In the genomic region with DNA sequence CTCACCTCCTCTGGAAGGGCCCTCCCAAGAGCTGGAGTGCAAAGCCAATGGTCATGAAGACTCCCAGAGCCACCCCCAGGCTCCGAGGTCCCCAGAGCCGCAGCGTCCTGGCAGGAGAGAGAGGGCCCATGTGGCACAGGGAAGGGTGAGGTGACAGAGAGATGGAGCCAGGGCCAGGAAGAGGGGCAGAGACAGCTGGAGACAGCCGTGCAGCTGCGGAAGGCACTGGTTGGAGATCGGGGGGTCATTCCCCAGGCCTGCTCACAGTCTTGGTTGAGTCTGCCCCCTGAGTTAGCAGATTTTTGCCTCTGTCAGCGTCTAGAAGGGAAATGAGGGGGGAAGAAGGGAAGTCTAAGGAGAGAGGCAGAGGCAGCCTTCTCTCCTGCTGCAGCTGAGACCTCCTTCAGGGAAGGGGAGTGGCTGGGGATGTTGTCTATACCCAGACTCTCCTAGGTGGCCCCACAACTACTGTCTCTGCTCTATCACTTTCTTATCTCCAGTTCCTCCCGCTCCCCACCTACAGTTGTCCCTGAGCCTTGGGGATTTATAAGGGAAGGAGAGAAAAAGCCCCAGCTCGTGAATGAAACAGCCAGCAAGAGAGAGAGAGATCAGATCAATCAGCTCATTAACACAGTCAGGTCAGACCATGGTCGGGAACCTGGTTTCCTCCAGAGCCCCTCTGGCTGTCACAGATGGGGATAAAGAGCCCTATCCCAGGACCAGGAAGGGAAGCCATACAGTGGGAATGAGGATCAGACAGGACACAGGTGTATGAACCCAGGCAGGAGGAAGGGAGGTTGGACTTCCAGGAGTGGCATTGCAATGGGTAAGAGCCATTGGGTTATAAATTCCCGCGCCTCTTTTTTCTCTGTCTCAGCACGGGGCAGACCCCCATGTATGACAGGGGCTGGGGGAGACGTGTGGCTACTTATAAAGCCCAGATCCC, we compare ENCODE assay signal across 8 cellular contexts. TPM values are rescaled to one million over a fixed set of nuclear protein-coding genes. Genes with fewer than 3 reads are reported as not detected.
A peak's percentile ranks its signal among the peaks of the same experiment; 100 is the strongest.
DNase-seq lines count a peak whose midpoint lies in the region.
"Had no signal": no experiment of that assay in that cellular context is flagged by ENCODE, and none has a peak within 500 bp of the region (broad histone marks: within the 10 kb centered on the region; RNA-seq: fewer than 3 reads in every experiment).

No MANE protein-coding gene starts in this region.

- no peaks in the 10 kb centered on the region; the same call in 1 of the 2 replicates for H3K36me3 ChIP-seq in H7 (replicated peaks; ENCODE audit: control insufficient read depth, insufficient read depth, low read length)
- H3K36me3 ChIP-seq in iPS-15b (ENCODE audit: control insufficient read depth, insufficient read depth, low read length): no peaks in the 10 kb centered on the region
- no peaks in the 10 kb centered on the region for H3K36me3 ChIP-seq in MG63

- peak overlapping the region; percentile 72 for H3K4me3 Mint-ChIP-seq in activated CD4-positive, alpha-beta memory T cell treated with anti-CD3 and anti-CD28 coated beads for 36 hours

- H3K27ac ChIP-seq in skin epidermis: peak overlapping the region in 13 of 21 experiments; percentile 21 to 81 (median 78)
- H3K27ac ChIP-seq: KMS-11 had no signal

- H3K9ac ChIP-seq in iPS-15b (ENCODE audit: low read depth, low read length): peak overlapping the region; percentile 79
- H3K9ac ChIP-seq: KMS-11 had no signal

- H3K9me3 ChIP-seq in iPS-15b (ENCODE audit: control insufficient read depth, insufficient read depth, low read length): no peaks in the 10 kb centered on the region
- no peaks in the 10 kb centered on the region for H3K9me3 ChIP-seq in MG63

- H3K27me3 ChIP-seq in H7 (ENCODE audit: control insufficient read depth, insufficient read depth, low read length) (peaks cover 34% of the 10 kb centered on the region), iPS-15b (ENCODE audit: control insufficient read depth, insufficient read depth, low read length) (peaks cover 8% of the 10 kb centered on the region), MG63 (no peaks in the 10 kb centered on the region)

- no peaks in the 10 kb centered on the region for H3K9me3 Mint-ChIP-seq in activated CD4-positive, alpha-beta memory T cell treated with anti-CD3 and anti-CD28 coated beads for 36 hours

- POLR2A ChIA-PET in activated CD4-positive, alpha-beta memory T cell treated with anti-CD3 and anti-CD28 coated beads for 36 hours (lab: Charles Lee): interaction anchor here (1.1 kb wide), 1 partner anchor 41 kb away, joined by 3 read pairs; a partner anchor contains a TSS

- DNase-seq in H7 (peak; percentile 62), occipital lobe (lab: John Stamatoyannopoulos, UW) (no peak), NCI-H82 (lab: John Stamatoyannopoulos, UW) (no peak), MG63 (no peak)
- no peak for DNase-seq in activated CD4-positive, alpha-beta memory T cell treated with anti-CD3 and anti-CD28 coated beads for 36 hours

- H3K27me3 Mint-ChIP-seq in activated CD4-positive, alpha-beta memory T cell treated with anti-CD3 and anti-CD28 coated beads for 36 hours: peaks cover 2% of the 10 kb centered on the region

- peaks cover 77% of the 10 kb centered on the region for H3K4me1 Mint-ChIP-seq in activated CD4-positive, alpha-beta memory T cell treated with anti-CD3 and anti-CD28 coated beads for 36 hours (ENCODE audit: low read depth)

- H3K27ac Mint-ChIP-seq in activated CD4-positive, alpha-beta memory T cell treated with anti-CD3 and anti-CD28 coated beads for 36 hours: peak overlapping the region; percentile 47

- no peaks in the 10 kb centered on the region for H3K36me3 Mint-ChIP-seq in activated CD4-positive, alpha-beta memory T cell treated with anti-CD3 and anti-CD28 coated beads for 36 hours

- H3K4me1 ChIP-seq in iPS-15b (ENCODE audit: control insufficient read depth, insufficient read depth, low read length): peaks cover 18% of the 10 kb centered on the region

- intact Hi-C loops in activated CD4-positive, alpha-beta memory T cell treated with anti-CD3 and anti-CD28 coated beads for 36 hours (cut with micrococcal nuclease): loop anchor here (1.0 kb wide), 1 partner anchor 9 kb away; a partner anchor contains a TSS

- H3K4me3 ChIP-seq in H7 (ENCODE audit: insufficient read depth, low read depth, low read length) (peak overlapping the region; percentile 65; the same call in 1 of the 2 replicates), iPS-15b (ENCODE audit: low read depth, low read length) (peak overlapping the region; percentile 79), skin epidermis (peak overlapping the region in 4 of 7 experiments; percentile 29 to 47 (median 40)), MG63 (no peak overlapping the region)

- CTCF ChIA-PET in activated CD4-positive, alpha-beta memory T cell treated with anti-CD3 and anti-CD28 coated beads for 36 hours (lab: Charles Lee): interaction anchor here (0.8 to 1.9 kb wide), 5 partner anchors 23 to 465 kb away, joined by 3 to 6 read pairs (median 4); no protein-coding TSS in a partner anchor

RNA-seq across cellular contexts. Expression of a gene that starts 1.2 kb away (rescaled TPM):
- 0.73 and 3.1 TPM in 2 replicates for total RNA-seq in H7 (2014; rRNA removed; shearing (Covaris generic))
- total RNA-seq in activated CD4-positive, alpha-beta memory T cell treated with anti-CD3 and anti-CD28 coated beads for 36 hours: 1 to 10 TPM; 2.4 to 2.8 TPM
- total RNA-seq in occipital lobe: 2.3 TPM
- total RNA-seq in MG63 (2014; rRNA removed; shearing (Covaris generic); ENCODE audit: low replicate concordance): 0.44 TPM in 1 of 2 replicates, not detected in the other

RNA-seq across cellular contexts. Expression of a gene that starts 8.7 kb away (rescaled TPM):
- total RNA-seq in H7 (2014; rRNA removed; shearing (Covaris generic)): 13.6 and 14.8 TPM in 2 replicates
- total RNA-seq in activated CD4-positive, alpha-beta memory T cell treated with anti-CD3 and anti-CD28 coated beads for 36 hours: 10 to 100 TPM; 17.9 to 19.7 TPM
- total RNA-seq in occipital lobe: 8.0 TPM
- total RNA-seq in MG63 (2014; rRNA removed; shearing (Covaris generic); ENCODE audit: low replicate concordance): 0.22 and 3.0 TPM in 2 replicates

RNA-seq across cellular contexts. Expression of a gene that starts 9.9 kb away (rescaled TPM):
- 39.1 and 65.8 TPM in 2 replicates for total RNA-seq in H7 (2014; rRNA removed; shearing (Covaris generic))
- total RNA-seq in activated CD4-positive, alpha-beta memory T cell treated with anti-CD3 and anti-CD28 coated beads for 36 hours: 1 to 10 TPM; 4.8 to 5.5 TPM
- total RNA-seq in occipital lobe: 71.9 TPM
- total RNA-seq in MG63 (2014; rRNA removed; shearing (Covaris generic); ENCODE audit: low replicate concordance): 0.33 TPM in 1 of 2 replicates, not detected in the other

RNA-seq across cellular contexts. Expression of a gene that starts 10.5 kb away (rescaled TPM):
- total RNA-seq in H7 (2014; rRNA removed; shearing (Covaris generic)): 2.4 and 10.3 TPM in 2 replicates
- total RNA-seq in activated CD4-positive, alpha-beta memory T cell treated with anti-CD3 and anti-CD28 coated beads for 36 hours: 10 to 100 TPM; 20.8 to 20.9 TPM
- total RNA-seq in occipital lobe: 0.78 TPM
- 0.13 TPM in 1 of 2 replicates, not detected in the other for total RNA-seq in MG63 (2014; rRNA removed; shearing (Covaris generic); ENCODE audit: low replicate concordance)

RNA-seq across cellular contexts. Expression of a gene that starts 18.5 kb away (rescaled TPM):
- 143 and 165 TPM in 2 replicates for total RNA-seq in H7 (2014; rRNA removed; shearing (Covaris generic))
- 100 to 1,000 TPM; 136 to 151 TPM for total RNA-seq in activated CD4-positive, alpha-beta memory T cell treated with anti-CD3 and anti-CD28 coated beads for 36 hours
- 22.6 TPM for total RNA-seq in occipital lobe
- total RNA-seq in MG63 (2014; rRNA removed; shearing (Covaris generic); ENCODE audit: low replicate concordance): 54.8 and 74.5 TPM in 2 replicates
